1 cellular context compared by ENCODE assay signal in genomic region chr1:248243204-248243603, GRCh38.
TF ChIP-seq lines count a peak whose summit lies in the region.

No MANE protein-coding gene starts in this region.

TF ChIP-seq in GM12878, 131 proteins besides CTCF, POLR2A, EP300 and RAD21 (continued from another document):
- no peak for TF ChIP-seq EED (IDR thresholded peaks at IDR 0.05; ENCODE audit: low read depth)
- no peak for TF ChIP-seq HCFC1 (IDR thresholded peaks at IDR 0.05; ENCODE audit: low read length)
- TF ChIP-seq GABPA (IDR thresholded peaks at IDR 0.05; ENCODE audit: low read depth) = no peak
- TF ChIP-seq SMAD1 (IDR thresholded peaks at IDR 0.05; ENCODE audit: low read depth, partially characterized antibody) = no peak
- TF ChIP-seq ASH2L (IDR thresholded peaks at IDR 0.05; ENCODE audit: borderline replicate concordance, low read depth) = no peak
- no peak for TF ChIP-seq ZNF592 (IDR thresholded peaks at IDR 0.05)
- TF ChIP-seq TBL1XR1 (IDR thresholded peaks at IDR 0.05; ENCODE audit: low read depth, low read length) = no peak
- no peak for TF ChIP-seq BMI1 (IDR thresholded peaks at IDR 0.05; ENCODE audit: borderline replicate concordance)
- no peak for TF ChIP-seq E2F4 (IDR thresholded peaks at IDR 0.05; ENCODE audit: low read depth, low read length)
- no peak for TF ChIP-seq NR2C1 (IDR thresholded peaks at IDR 0.05)
- TF ChIP-seq ESRRA (IDR thresholded peaks at IDR 0.05; ENCODE audit: low read length) = no peak
- TF ChIP-seq YY1 (IDR thresholded peaks at IDR 0.05; ENCODE audit: low read depth, low read length) = peak; percentile 50; the same call in 1 of the 2 replicates
- TF ChIP-seq ATF3 (IDR thresholded peaks at IDR 0.05; ENCODE audit: borderline replicate concordance, extremely low read depth, low read depth, low read length) = no peak
- TF ChIP-seq ZNF687 (IDR thresholded peaks at IDR 0.05) = peak; percentile 59; the same call in 1 of the 2 replicates
- no peak for TF ChIP-seq GATAD2B (conservative IDR thresholded peaks at IDR 0.05; ENCODE audit: low read depth)
- no peak for TF ChIP-seq CBX5 (IDR thresholded peaks at IDR 0.05; ENCODE audit: low read depth)
- 0 out of 2 replicates have a peak, but pooled peaks have one; percentile 13 for TF ChIP-seq ATF7 (IDR thresholded peaks at IDR 0.05; ENCODE audit: low read depth)
- no peak for TF ChIP-seq ZNF622 (IDR thresholded peaks at IDR 0.05)
- no peak for TF ChIP-seq MYB (IDR thresholded peaks at IDR 0.05; ENCODE audit: borderline replicate concordance, low read depth, low read length)
- TF ChIP-seq FOXM1 (IDR thresholded peaks at IDR 0.05; ENCODE audit: low read depth, low read length) = peak; percentile 35; the same call in 1 of the 2 replicates
- peak; percentile 48 for TF ChIP-seq SKIL (IDR thresholded peaks at IDR 0.05; ENCODE audit: low read depth, poor library complexity, severe bottlenecking)
- TF ChIP-seq E4F1 (IDR thresholded peaks at IDR 0.05; ENCODE audit: borderline replicate concordance, partially characterized antibody) = no peak
- TF ChIP-seq NBN (IDR thresholded peaks at IDR 0.05) = no peak
- no peak for TF ChIP-seq NR2F1 (conservative IDR thresholded peaks at IDR 0.05)
- no peak for TF ChIP-seq CREB1 (IDR thresholded peaks at IDR 0.05; ENCODE audit: low read depth)
- no peak for TF ChIP-seq CREM (IDR thresholded peaks at IDR 0.05; ENCODE audit: low read depth)
- TF ChIP-seq SMAD5 (IDR thresholded peaks at IDR 0.05; ENCODE audit: low read depth) = no peak
- TF ChIP-seq BACH1 (IDR thresholded peaks at IDR 0.05; ENCODE audit: borderline replicate concordance) = 0 out of 2 replicates have a peak, but pooled peaks have one; percentile 27
- no peak for TF ChIP-seq MLLT1 (IDR thresholded peaks at IDR 0.05)
- TF ChIP-seq PML (IDR thresholded peaks at IDR 0.05; ENCODE audit: low read length) = no peak
- TF ChIP-seq FOS (IDR thresholded peaks at IDR 0.05; ENCODE audit: borderline replicate concordance, extremely low read depth, insufficient read length) = no peak
- TF ChIP-seq STAT3 (IDR thresholded peaks at IDR 0.05; ENCODE audit: low read depth, low read length) = no peak
- no peak for TF ChIP-seq SRF (IDR thresholded peaks at IDR 0.05; ENCODE audit: low read depth in 2 of 2, low read length in 2 of 2)
- no peak for TF ChIP-seq ZBTB11 (CRISPR knock-in tag; IDR thresholded peaks at IDR 0.05)
